In the genomic region with DNA sequence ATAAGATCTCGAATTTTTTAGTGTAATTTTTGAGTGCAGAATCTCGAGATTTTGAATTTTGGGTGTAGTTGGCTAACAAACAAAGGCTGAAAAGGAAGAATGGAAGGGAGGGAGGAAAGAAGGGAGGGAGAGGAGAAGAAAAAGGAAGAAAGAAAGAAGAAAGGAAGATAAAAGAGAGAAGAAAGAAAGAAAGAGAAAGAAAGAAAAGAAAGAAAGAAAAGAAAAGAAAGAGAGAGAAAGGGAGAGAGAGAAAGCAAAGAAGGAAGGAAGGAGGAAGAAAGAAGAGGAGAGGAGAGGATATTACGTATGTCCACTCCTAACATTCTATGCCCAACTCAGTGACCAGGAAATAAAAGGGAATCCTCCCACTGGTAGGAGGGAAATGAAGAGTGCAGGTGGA, we compare ENCODE assay signal across 23 cellular contexts.
A peak's percentile ranks its signal among the peaks of the same experiment; 100 is the strongest.
DNase-seq lines count a peak whose midpoint lies in the region; ATAC-seq, FAIRE-seq and TF ChIP-seq lines count a peak whose summit lies in the region.
"Had no signal": no experiment of that assay in that cellular context is flagged by ENCODE, and none has a peak within 500 bp of the region (broad histone marks: within the 10 kb centered on the region; RNA-seq: fewer than 3 reads in every experiment).

No MANE protein-coding gene starts in this region.

- 0% methylated on average over 3 of the region's 3 CpGs for WGBS in K562 (ENCODE audit: insufficient coverage, low coverage, missing lambda C conversion rate)

- no peak for FAIRE-seq in K562 (lab: Jason Lieb, UNC)
- FAIRE-seq: GM12878, GM12892 had no signal

- no peak overlapping the region for H3K27ac ChIP-seq in HEK293 (ENCODE audit: extremely low read depth, low read depth, low read length)
- no peak overlapping the region for H3K27ac ChIP-seq in K562 (ENCODE audit: extremely low read depth, low read depth, low read length)
- H3K27ac ChIP-seq: 22Rv1; BLaER1 treated with 17β-estradiol and CSF1 and Interleukin-3, amounts not matched to agents 10 nM and 100 nM; C4-2B had no signal

- no peaks in the 10 kb centered on the region for H3K36me3 Mint-ChIP-seq in activated CD8-positive, alpha-beta T cell treated with anti-CD3 and anti-CD28 coated beads for 36 hours (ENCODE audit: low read depth)
- no peaks in the 10 kb centered on the region for H3K36me3 Mint-ChIP-seq in activated CD8-positive, alpha-beta T cell treated with anti-CD3 and anti-CD28 coated beads, Interleukin-2, amount 10 ng/mL, durations not matched to agents 7 days and 5 days (ENCODE audit: low read depth)
- H3K36me3 Mint-ChIP-seq: CD8-positive, alpha-beta T cell had no signal

- in situ Hi-C loops in K562 (cut with MboI) = no loop called here

- no peaks in the 10 kb centered on the region for H3K79me2 ChIP-seq in K562 (ENCODE audit: control insufficient read depth, insufficient read depth, low read length)

- no peak overlapping the region for H3K4me3 Mint-ChIP-seq in activated CD8-positive, alpha-beta T cell treated with anti-CD3 and anti-CD28 coated beads for 36 hours
- no peak overlapping the region for H3K4me3 Mint-ChIP-seq in activated CD8-positive, alpha-beta T cell treated with anti-CD3 and anti-CD28 coated beads, Interleukin-2, amount 10 ng/mL, durations not matched to agents 7 days and 5 days
- H3K4me3 Mint-ChIP-seq: CD4-positive, alpha-beta T cell; CD8-positive, alpha-beta T cell had no signal

- no peak overlapping the region for H3K4me2 ChIP-seq in K562 (ENCODE audit: insufficient read depth, low read length)
- H3K4me2 ChIP-seq: BLaER1 treated with 17β-estradiol and CSF1 and Interleukin-3, amounts not matched to agents 10 nM and 100 nM had no signal

- CTCF ChIA-PET in activated CD8-positive, alpha-beta T cell treated with anti-CD3 and anti-CD28 coated beads for 36 hours (lab: Charles Lee) = interaction anchor here (0.8 kb wide), 1 partner anchor 8 kb away, joined by 4 read pairs; no protein-coding TSS in a partner anchor
- CTCF ChIA-PET in activated CD8-positive, alpha-beta T cell treated with anti-CD3 and anti-CD28 coated beads, Interleukin-2, amount 10 ng/mL, durations not matched to agents 7 days and 5 days (lab: Charles Lee) = no interaction called here
- CTCF ChIA-PET in HEK293 (lab: Yijun Ruan, JAX) (no interaction called here), K562 (lab: Yijun Ruan, JAX; ENCODE audit: low intra/inter-chr PET ratio) (no interaction called here)

- DNase-seq in activated CD8-positive, alpha-beta T cell treated with anti-CD3 and anti-CD28 coated beads for 36 hours = no peak
- DNase-seq in activated CD8-positive, alpha-beta T cell treated with anti-CD3 and anti-CD28 coated beads, Interleukin-2, amount 10 ng/mL, durations not matched to agents 7 days and 5 days = no peak
- DNase-seq in K562 (ENCODE audit: extremely low read depth in 1 of 4, low spot score in 3 of 4) = no peak
- no peak for DNase-seq in GM19238 (ENCODE audit: insufficient read length, low spot score)
- DNase-seq: ACHN; Caco-2; Calu3; CD4-positive, alpha-beta T cell; CD8-positive, alpha-beta T cell; DMS 273 treated with DMSO at 0.1 percent for 48 hours; DMS153; DMS53; DMS79; DND-41; EL; GDM1 had no signal

- no peak overlapping the region for H3K27ac Mint-ChIP-seq in activated CD8-positive, alpha-beta T cell treated with anti-CD3 and anti-CD28 coated beads for 36 hours
- H3K27ac Mint-ChIP-seq in activated CD8-positive, alpha-beta T cell treated with anti-CD3 and anti-CD28 coated beads, Interleukin-2, amount 10 ng/mL, durations not matched to agents 7 days and 5 days = no peak overlapping the region
- H3K27ac Mint-ChIP-seq: CD4-positive, alpha-beta T cell; CD8-positive, alpha-beta T cell had no signal

- peaks cover 0 to 19% of the 10 kb centered on the region in 2 experiments; a peak in 3 of 5 replicates for H3K27me3 ChIP-seq in K562 (ENCODE audit: control insufficient read depth in 2 of 2, insufficient read depth in 2 of 2, low read length in 2 of 2)
- H3K27me3 ChIP-seq: BLaER1 treated with 17β-estradiol and CSF1 and Interleukin-3, amounts not matched to agents 10 nM and 100 nM had no signal

- TF ChIP-seq RAD21 in K562 (CRISPR knock-in tag; conservative IDR thresholded peaks at IDR 0.05 in 1 of 2, IDR thresholded peaks at IDR 0.05 in 1 of 2) = no peak

- H3K4me3 ChIP-seq in HEK293 (ENCODE audit: low read depth, low read length) = no peak overlapping the region
- H3K4me3 ChIP-seq in K562 = no peak overlapping the region
- H3K4me3 ChIP-seq: BLaER1 treated with 17β-estradiol and CSF1 and Interleukin-3, amounts not matched to agents 10 nM and 100 nM; GM12878 had no signal

- H3K9me3 ChIP-seq in HEK293 (ENCODE audit: control insufficient read depth, insufficient read depth, low read depth, low read length) (no peaks in the 10 kb centered on the region), K562 (replicated peaks; ENCODE audit: control insufficient read depth, insufficient read depth, low read depth, low read length) (no peaks in the 10 kb centered on the region)
- H3K9me3 ChIP-seq: BLaER1 treated with 17β-estradiol and CSF1 and Interleukin-3, amounts not matched to agents 10 nM and 100 nM; Caco-2 had no signal

- H3K9ac ChIP-seq in K562 (ENCODE audit: insufficient read depth in 1 of 2, low read depth in 2 of 2, low read length in 2 of 2) = no peak overlapping the region
- H3K9ac ChIP-seq: BLaER1 treated with 17β-estradiol and CSF1 and Interleukin-3, amounts not matched to agents 10 nM and 100 nM had no signal

- no TSS peak for BruUV-seq in K562 (replicated peaks; lab: Mats Ljungman, UMichigan)

- POLR2A ChIA-PET in activated CD8-positive, alpha-beta T cell treated with anti-CD3 and anti-CD28 coated beads for 36 hours (lab: Charles Lee) = no interaction called here
- POLR2A ChIA-PET in activated CD8-positive, alpha-beta T cell treated with anti-CD3 and anti-CD28 coated beads, Interleukin-2, amount 10 ng/mL, durations not matched to agents 7 days and 5 days (lab: Charles Lee) = no interaction called here
- POLR2A ChIA-PET in HEK293 (lab: Yijun Ruan, JAX) (no interaction called here), K562 (lab: Yijun Ruan, JAX) (no interaction called here)

- no peaks in the 10 kb centered on the region for H3K9me3 Mint-ChIP-seq in activated CD8-positive, alpha-beta T cell treated with anti-CD3 and anti-CD28 coated beads for 36 hours
- H3K9me3 Mint-ChIP-seq in activated CD8-positive, alpha-beta T cell treated with anti-CD3 and anti-CD28 coated beads, Interleukin-2, amount 10 ng/mL, durations not matched to agents 7 days and 5 days (ENCODE audit: insufficient read depth) = no peaks in the 10 kb centered on the region
- H3K9me3 Mint-ChIP-seq: CD4-positive, alpha-beta T cell; CD8-positive, alpha-beta T cell had no signal

- no peak overlapping the region for H2AFZ ChIP-seq in K562 (ENCODE audit: low read depth, low read length)

- H3K4me1 Mint-ChIP-seq in activated CD8-positive, alpha-beta T cell treated with anti-CD3 and anti-CD28 coated beads for 36 hours (ENCODE audit: low read depth) = no peaks in the 10 kb centered on the region
- no peaks in the 10 kb centered on the region for H3K4me1 Mint-ChIP-seq in activated CD8-positive, alpha-beta T cell treated with anti-CD3 and anti-CD28 coated beads, Interleukin-2, amount 10 ng/mL, durations not matched to agents 7 days and 5 days (ENCODE audit: low read depth)

- no peaks in the 10 kb centered on the region for H3K9me1 ChIP-seq in K562 (ENCODE audit: control insufficient read depth, insufficient read depth, low read length)

- peak; percentile 19 for TF ChIP-seq CTCF in activated CD8-positive, alpha-beta T cell treated with anti-CD3 and anti-CD28 coated beads for 36 hours (IDR thresholded peaks at IDR 0.05)
- no peak for TF ChIP-seq CTCF in HEK293 (tag by site-specific recombination; IDR thresholded peaks at IDR 0.05)
- TF ChIP-seq CTCF in K562 (IDR thresholded peaks at IDR 0.05 in 2 of 3, conservative IDR thresholded peaks at IDR 0.05 in 1 of 3; ENCODE audit: insufficient read depth in 2 of 3, low read depth in 1 of 3, low read length in 3 of 3) = no peak

- H3K36me3 ChIP-seq in HEK293 (ENCODE audit: control insufficient read depth in 2 of 2, insufficient read depth in 1 of 2, low read length in 2 of 2) = no peaks in the 10 kb centered on the region
- H3K36me3 ChIP-seq in K562 (ENCODE audit: control insufficient read depth, insufficient read depth, low read length) = no peaks in the 10 kb centered on the region
- H3K36me3 ChIP-seq: BLaER1 treated with 17β-estradiol and CSF1 and Interleukin-3, amounts not matched to agents 10 nM and 100 nM had no signal

- H3K4me1 ChIP-seq in HEK293 (ENCODE audit: control insufficient read depth, insufficient read depth, low read length) (no peaks in the 10 kb centered on the region), K562 (replicated peaks in 1 of 2; ENCODE audit: control insufficient read depth in 2 of 2, insufficient read depth in 2 of 2, low read length in 2 of 2) (no peaks in the 10 kb centered on the region)
- H3K4me1 ChIP-seq: BLaER1 treated with 17β-estradiol and CSF1 and Interleukin-3, amounts not matched to agents 10 nM and 100 nM; Caco-2 had no signal

- no peak for TF ChIP-seq POLR2A in K562 (conservative IDR thresholded peaks at IDR 0.05)

- no peak for TF ChIP-seq EP300 in K562 (IDR thresholded peaks at IDR 0.05; ENCODE audit: low read length)

- ATAC-seq in activated CD8-positive, alpha-beta T cell treated with anti-CD3 and anti-CD28 coated beads for 36 hours = no peak
- no peak for ATAC-seq in activated CD8-positive, alpha-beta T cell treated with anti-CD3 and anti-CD28 coated beads, Interleukin-2, amount 10 ng/mL, durations not matched to agents 7 days and 5 days
- no peak for ATAC-seq in K562
- no peak for ATAC-seq in GM18502 (IDR thresholded peaks at IDR 0.05; ENCODE audit: poor library complexity, unreplicated experiment)
- ATAC-seq: CD8-positive, alpha-beta T cell; GM12878 had no signal

- H4K20me1 ChIP-seq in K562 (replicated peaks; ENCODE audit: control insufficient read depth, insufficient read depth, low read length) = no peaks in the 10 kb centered on the region
- H4K20me1 ChIP-seq: BLaER1 treated with 17β-estradiol and CSF1 and Interleukin-3, amounts not matched to agents 10 nM and 100 nM had no signal

- intact Hi-C loops in activated CD8-positive, alpha-beta T cell treated with anti-CD3 and anti-CD28 coated beads for 36 hours (cut with micrococcal nuclease) = no loop called here
- intact Hi-C loops in K562 (cut with micrococcal nuclease) = no loop called here

- peaks cover 2% of the 10 kb centered on the region for H3K27me3 Mint-ChIP-seq in activated CD8-positive, alpha-beta T cell treated with anti-CD3 and anti-CD28 coated beads for 36 hours
- H3K27me3 Mint-ChIP-seq in activated CD8-positive, alpha-beta T cell treated with anti-CD3 and anti-CD28 coated beads, Interleukin-2, amount 10 ng/mL, durations not matched to agents 7 days and 5 days (ENCODE audit: low read depth) = peaks cover 12% of the 10 kb centered on the region

TF ChIP-seq in HEK293, 187 proteins besides CTCF, POLR2A, EP300 and RAD21 (continues in another document):
- TF ChIP-seq ZNF560 (tag by site-specific recombination; IDR thresholded peaks at IDR 0.05; ENCODE audit: borderline replicate concordance) = no peak
- TF ChIP-seq PRDM1 (tag by site-specific recombination; IDR thresholded peaks at IDR 0.05) = peak; percentile 97

TF ChIP-seq in K562, 482 proteins besides CTCF, POLR2A, EP300 and RAD21 (continues in another document):
- TF ChIP-seq SMAD1 (IDR thresholded peaks at IDR 0.05; ENCODE audit: low read depth, low read length, partially characterized antibody) = no peak
